ENCODE assay signal across 17 cellular contexts in genomic region chr17:81092518-81093095, GRCh38. TPM values are rescaled to one million over a fixed set of nuclear protein-coding genes. Genes with fewer than 3 reads are reported as not detected.
DNase-seq lines count a peak whose midpoint lies in the region; ATAC-seq and TF ChIP-seq lines count a peak whose summit lies in the region.
"Had no signal": no experiment of that assay in that cellular context is flagged by ENCODE, and none has a peak within 500 bp of the region (broad histone marks: within the 10 kb centered on the region; RNA-seq: fewer than 3 reads in every experiment).

No MANE protein-coding gene starts in this region.

- ATAC-seq in CD8-positive, alpha-beta T cell = no peak
- ATAC-seq: psoas muscle had no signal

- POLR2A ChIA-PET in CD8-positive, alpha-beta T cell (lab: Charles Lee) = no interaction called here

- H3K27ac Mint-ChIP-seq in CD8-positive, alpha-beta T cell = peak overlapping the region; percentile 60
- H3K27ac Mint-ChIP-seq in neural crest cell (ENCODE audit: unreplicated experiment) = peak overlapping the region; percentile 86
- no peak overlapping the region for H3K27ac Mint-ChIP-seq in endothelial cell (ENCODE audit: unreplicated experiment)
- H3K27ac Mint-ChIP-seq: activated naive CD8-positive, alpha-beta T cell treated with anti-CD3 and anti-CD28 coated beads, Interleukin-2, amount 10 ng/mL, durations not matched to agents 7 days and 5 days had no signal

- TF ChIP-seq POLR2A in erythroblast (IDR thresholded peaks at IDR 0.05; ENCODE audit: low read length) = no peak

- H3K27me3 Mint-ChIP-seq in CD8-positive, alpha-beta T cell (ENCODE audit: low read depth) = no peaks in the 10 kb centered on the region
- H3K27me3 Mint-ChIP-seq in neural crest cell (ENCODE audit: low read depth) = no peaks in the 10 kb centered on the region
- peaks cover 12% of the 10 kb centered on the region for H3K27me3 Mint-ChIP-seq in endothelial cell (ENCODE audit: unreplicated experiment)
- H3K27me3 Mint-ChIP-seq: activated naive CD8-positive, alpha-beta T cell treated with anti-CD3 and anti-CD28 coated beads, Interleukin-2, amount 10 ng/mL, durations not matched to agents 7 days and 5 days had no signal

- intact Hi-C loops in CD8-positive, alpha-beta T cell (cut with DNase I, micrococcal nuclease) = no loop called here

- H3K27ac ChIP-seq in CD8-positive, alpha-beta T cell (ENCODE audit: low read depth, low read length) = no peak overlapping the region
- H3K27ac ChIP-seq in WERI-Rb-1 = peak overlapping the region; percentile 30; the same call in 1 of the 2 replicates
- H3K27ac ChIP-seq: BLaER1 treated with 17β-estradiol and CSF1 and Interleukin-3, amounts not matched to agents 10 nM and 100 nM; psoas muscle had no signal

- H3K9me3 ChIP-seq in CD8-positive, alpha-beta T cell (ENCODE audit: low read length) = no peaks in the 10 kb centered on the region
- no peaks in the 10 kb centered on the region for H3K9me3 ChIP-seq in WERI-Rb-1 (ENCODE audit: severe bottlenecking)
- H3K9me3 ChIP-seq: BLaER1 treated with 17β-estradiol and CSF1 and Interleukin-3, amounts not matched to agents 10 nM and 100 nM; psoas muscle had no signal

- TF ChIP-seq CTCF in CD8-positive, alpha-beta T cell (IDR thresholded peaks at IDR 0.05) = no peak
- TF ChIP-seq CTCF in WERI-Rb-1 (IDR thresholded peaks at IDR 0.05; ENCODE audit: low read depth, low read length) (no peak), neural crest cell (conservative IDR thresholded peaks at IDR 0.05) (no peak), endothelial cell (IDR thresholded peaks at IDR 0.05; ENCODE audit: unreplicated experiment) (no peak)

- no peaks in the 10 kb centered on the region for H3K36me3 Mint-ChIP-seq in CD8-positive, alpha-beta T cell
- H3K36me3 Mint-ChIP-seq in neural crest cell (ENCODE audit: low read depth) (no peaks in the 10 kb centered on the region), endothelial cell (ENCODE audit: low read depth, unreplicated experiment) (peaks cover 8% of the 10 kb centered on the region)
- H3K36me3 Mint-ChIP-seq: activated naive CD8-positive, alpha-beta T cell treated with anti-CD3 and anti-CD28 coated beads, Interleukin-2, amount 10 ng/mL, durations not matched to agents 7 days and 5 days had no signal

- no peaks in the 10 kb centered on the region for H3K27me3 ChIP-seq in CD8-positive, alpha-beta T cell (ENCODE audit: insufficient read depth, low read length)
- H3K27me3 ChIP-seq in WERI-Rb-1 (ENCODE audit: insufficient read depth, low read depth, severe bottlenecking) = no peaks in the 10 kb centered on the region

- no peaks in the 10 kb centered on the region for H3K9me3 Mint-ChIP-seq in CD8-positive, alpha-beta T cell
- no peaks in the 10 kb centered on the region for H3K9me3 Mint-ChIP-seq in neural crest cell
- no peaks in the 10 kb centered on the region for H3K9me3 Mint-ChIP-seq in endothelial cell (ENCODE audit: unreplicated experiment)
- H3K9me3 Mint-ChIP-seq: activated naive CD8-positive, alpha-beta T cell treated with anti-CD3 and anti-CD28 coated beads, Interleukin-2, amount 10 ng/mL, durations not matched to agents 7 days and 5 days had no signal

- CTCF ChIA-PET in CD8-positive, alpha-beta T cell (lab: Charles Lee) = interaction anchor here (1.3 to 2.7 kb wide), 2 partner anchors 9 to 30 kb away, joined by 3 to 11 read pairs; no protein-coding TSS in a partner anchor

- H3K4me3 ChIP-seq in CD8-positive, alpha-beta T cell (ENCODE audit: low read depth, low read length) = no peak overlapping the region
- no peak overlapping the region for H3K4me3 ChIP-seq in WERI-Rb-1 (ENCODE audit: low read depth, low read length)
- H3K4me3 ChIP-seq: BLaER1 treated with 17β-estradiol and CSF1 and Interleukin-3, amounts not matched to agents 10 nM and 100 nM; psoas muscle had no signal

- H3K36me3 ChIP-seq in CD8-positive, alpha-beta T cell (ENCODE audit: insufficient read depth, low read length) = no peaks in the 10 kb centered on the region
- H3K36me3 ChIP-seq in WERI-Rb-1 = peaks cover 63% of the 10 kb centered on the region
- H3K36me3 ChIP-seq: BLaER1 treated with 17β-estradiol and CSF1 and Interleukin-3, amounts not matched to agents 10 nM and 100 nM had no signal

- H3K4me1 ChIP-seq in CD8-positive, alpha-beta T cell (ENCODE audit: insufficient read depth, low read length) = peaks cover 42% of the 10 kb centered on the region

- no peak overlapping the region for H3K4me3 Mint-ChIP-seq in CD8-positive, alpha-beta T cell
- H3K4me3 Mint-ChIP-seq in neural crest cell (no peak overlapping the region), endothelial cell (ENCODE audit: unreplicated experiment) (no peak overlapping the region)
- H3K4me3 Mint-ChIP-seq: activated naive CD8-positive, alpha-beta T cell treated with anti-CD3 and anti-CD28 coated beads, Interleukin-2, amount 10 ng/mL, durations not matched to agents 7 days and 5 days had no signal

- H3K4me1 Mint-ChIP-seq in CD8-positive, alpha-beta T cell (ENCODE audit: low read depth) = peaks cover 45% of the 10 kb centered on the region
- H3K4me1 Mint-ChIP-seq in neural crest cell (peaks cover 48% of the 10 kb centered on the region), endothelial cell (ENCODE audit: unreplicated experiment) (peaks cover 9% of the 10 kb centered on the region)

- no peak for DNase-seq in CD8-positive, alpha-beta T cell
- DNase-seq in WERI-Rb-1 (no peak), erythroblast (lab: John Stamatoyannopoulos, UW) (peak; percentile 16 to 20), neural crest cell (ENCODE audit: low read depth, low spot score) (no peak), endothelial cell (ENCODE audit: low spot score) (no peak), AG20443 (ENCODE audit: low spot score) (no peak), T1000 (lab: John Stamatoyannopoulos, UW) (no peak)
- DNase-seq in activated effector memory CD4-positive, alpha-beta T cell treated with Interleukin-2 at 50 U/mL for 16 hours = no peak
- DNase-seq: activated CD4-positive, alpha-beta T cell treated with anti-CD3 and anti-CD28 coated beads, Interleukin-2, amount 50 U/mL, for 48 hours; activated CD4-positive, CD25-positive, alpha-beta regulatory T cell; activated naive CD8-positive, alpha-beta T cell treated with anti-CD3 and anti-CD28 coated beads, Interleukin-2, amount 10 ng/mL, durations not matched to agents 7 days and 5 days; effector CD8-positive, alpha-beta T cell; mammary epithelial cell; NCI-H1092; NCI-H187; psoas muscle had no signal

RNA-seq across cellular contexts. Expression of gene BAIAP2, which starts 57.7 kb away (rescaled TPM):
- 1 to 10 TPM; 8.5 to 9.1 TPM for total RNA-seq in CD8-positive, alpha-beta T cell
- total RNA-seq in neural crest cell (47.5 and 53.6 TPM in 2 replicates), endothelial cell (ENCODE audit: unreplicated experiment) (67.8 TPM)

Comparison
In these comparisons a context has a peak if more than half of its experiments do, and no peak if none do; other contexts are left out.
1. DNase-seq: peak in erythroblast (2 of 2); none in CD8-positive, alpha-beta T cell (0 of 7), WERI-Rb-1 (single experiment), neural crest cell (single experiment), endothelial cell (single experiment), activated effector memory CD4-positive, alpha-beta T cell treated with Interleukin-2 at 50 U/mL for 16 hours (single experiment), AG20443 (single experiment) and T1000 (single experiment).